ENCODE assay signal across 23 cellular contexts in genomic region chr2:177180269-177181021, GRCh38.
"Had no signal": no experiment of that assay in that cellular context is flagged by ENCODE, and none has a peak within 500 bp of the region (broad histone marks: within the 10 kb centered on the region; RNA-seq: fewer than 3 reads in every experiment).

No MANE protein-coding gene starts in this region.

- DNase-seq: dorsolateral prefrontal cortex; effector CD4-positive, alpha-beta T cell; hypothalamus; immature natural killer cell; islet precursor cell; natural killer cell; occipital lobe; ovary; posterior cingulate gyrus; psoas muscle; right cardiac atrium; stimulated activated CD4-positive, alpha-beta T cell treated with anti-CD3 and anti-CD28 coated beads, Interleukin-15, amount 100 ng/mL, for 24 hours; stimulated activated CD4-positive, alpha-beta T cell treated with anti-CD3 and anti-CD28 coated beads, Interleukin-2, amount 100 ng/mL, for 48 hours; stimulated activated CD8-positive, alpha-beta memory T cell treated with anti-CD3 and anti-CD28 coated beads, Interleukin-4, amount 100 ng/mL, for 48 hours; stimulated activated naive CD4-positive, alpha-beta T cell; stimulated activated naive CD8-positive, alpha-beta T cell treated with anti-CD3 and anti-CD28 coated beads, Interleukin-15, amount 100 ng/mL, for 72 hours; trophoblast cell had no signal

- H3K4me1 ChIP-seq: psoas muscle, suprapubic skin had no signal

- H3K36me3 ChIP-seq: ovary, suprapubic skin had no signal

- ATAC-seq: left lobe of liver; natural killer cell; psoas muscle; right cardiac atrium; stimulated activated naive CD8-positive, alpha-beta T cell treated with anti-CD3 and anti-CD28 coated beads, Interleukin-15, amount 100 ng/mL, for 72 hours had no signal

- H3K9me3 ChIP-seq: ovary, psoas muscle, suprapubic skin had no signal

- H3K27ac ChIP-seq: dorsolateral prefrontal cortex, ovary, psoas muscle, skin epidermis, suprapubic skin had no signal

- H3K27me3 ChIP-seq: dorsolateral prefrontal cortex, ovary, suprapubic skin had no signal

- H3K4me3 ChIP-seq: dorsolateral prefrontal cortex, lung, ovary, psoas muscle, skin epidermis, suprapubic skin had no signal

- FAIRE-seq: colon, frontal cortex had no signal
